13 cellular contexts compared by ENCODE assay signal in genomic region chr6:11011787-11012234, GRCh38. TPM values are rescaled to one million over a fixed set of nuclear protein-coding genes. Genes with fewer than 3 reads are reported as not detected.
DNase-seq lines count a peak whose midpoint lies in the region; ATAC-seq, FAIRE-seq and TF ChIP-seq lines count a peak whose summit lies in the region.
"Had no signal": no experiment of that assay in that cellular context is flagged by ENCODE, and none has a peak within 500 bp of the region (broad histone marks: within the 10 kb centered on the region; RNA-seq: fewer than 3 reads in every experiment).

No MANE protein-coding gene starts in this region.

- H3K4me3 ChIP-seq in Caco-2 (ENCODE audit: low read depth, low read length) = no peak overlapping the region
- no peak overlapping the region for H3K4me3 ChIP-seq in H1 (ENCODE audit: extremely low read depth in 1 of 4, insufficient read depth in 2 of 4, low read depth in 3 of 4, low read length in 4 of 4)
- no peak overlapping the region for H3K4me3 ChIP-seq in lung
- H3K4me3 ChIP-seq: BLaER1 had no signal

- H4K91ac ChIP-seq in H1 (replicated peaks; ENCODE audit: insufficient read length, low read length) = no peak overlapping the region

- no peak overlapping the region for H3K23ac ChIP-seq in H1 (ENCODE audit: insufficient read length)

- no peak overlapping the region for H3K27ac ChIP-seq in H1 (ENCODE audit: low read depth, low read length)
- no peak overlapping the region for H3K27ac ChIP-seq in lung (ENCODE audit: low read depth in 1 of 2, low read length in 1 of 2)
- H3K27ac ChIP-seq: BLaER1 had no signal

- no peak overlapping the region for H2BK12ac ChIP-seq in H1 (ENCODE audit: low read depth, low read length)

- H3K9me3 Mint-ChIP-seq in Caco-2 (ENCODE audit: unreplicated experiment) = no peaks in the 10 kb centered on the region
- H3K9me3 Mint-ChIP-seq: stimulated activated memory B cell treated with anti-CD40 and anti-IgM and Interleukin-4, amounts not matched to agents 10 μg/mL and 1 μg/mL and 100 μg/mL, for 72 hours had no signal

- no peak overlapping the region for H2BK5ac ChIP-seq in H1 (ENCODE audit: low read depth, low read length)

- H3K14ac ChIP-seq in H1 (ENCODE audit: insufficient read length) = no peak overlapping the region

- no peak overlapping the region for H2AK5ac ChIP-seq in H1 (ENCODE audit: low read depth, low read length)

- no peaks in the 10 kb centered on the region for H3K36me3 Mint-ChIP-seq in Caco-2 (ENCODE audit: insufficient read depth, unreplicated experiment)
- H3K36me3 Mint-ChIP-seq: stimulated activated memory B cell treated with anti-CD40 and anti-IgM and Interleukin-4, amounts not matched to agents 10 μg/mL and 1 μg/mL and 100 μg/mL, for 72 hours had no signal

- no peak overlapping the region for H3K4ac ChIP-seq in H1 (replicated peaks; ENCODE audit: insufficient read length, low read depth, low read length)

- H2BK120ac ChIP-seq in H1 (replicated peaks; ENCODE audit: low read depth, low read length) = no peak overlapping the region

- H3K27me3 ChIP-seq in Caco-2 (replicated peaks; ENCODE audit: control insufficient read depth, insufficient read depth, low read length) (no peaks in the 10 kb centered on the region), H1 (replicated peaks in 1 of 4; ENCODE audit: control insufficient read depth in 3 of 4, extremely low read depth in 1 of 4, insufficient read depth in 3 of 4, low read length in 3 of 4) (no peaks in the 10 kb centered on the region), lung (ENCODE audit: control insufficient read depth, insufficient read depth) (no peaks in the 10 kb centered on the region)
- H3K27me3 ChIP-seq: BLaER1 had no signal

- H4K8ac ChIP-seq in H1 (ENCODE audit: extremely low read depth, insufficient read depth, low read length) = no peak overlapping the region

- H3K36me3 ChIP-seq in Caco-2 (ENCODE audit: control insufficient read depth, insufficient read depth, low read length) (peaks cover 1% of the 10 kb centered on the region; the same call in 1 of the 2 replicates), H1 (ENCODE audit: control insufficient read depth in 2 of 4, insufficient read depth in 4 of 4, low read length in 3 of 4) (no peaks in the 10 kb centered on the region), lung (ENCODE audit: control insufficient read depth in 2 of 2, insufficient read depth in 2 of 2, low read length in 2 of 2) (no peaks in the 10 kb centered on the region)

- TF ChIP-seq POLR2A in H1 (IDR thresholded peaks at IDR 0.05; ENCODE audit: control extremely low read depth in 1 of 2, low read depth in 2 of 2, low read length in 2 of 2) = no peak

- H2BK15ac ChIP-seq in H1 (ENCODE audit: low read length) = no peak overlapping the region

- H3K4me3 Mint-ChIP-seq in Caco-2 (ENCODE audit: unreplicated experiment) = peak overlapping the region; percentile 51
- H3K4me3 Mint-ChIP-seq: stimulated activated memory B cell treated with anti-CD40 and anti-IgM and Interleukin-4, amounts not matched to agents 10 μg/mL and 1 μg/mL and 100 μg/mL, for 72 hours had no signal

- CTCF ChIA-PET in Caco-2 (lab: Charles Lee) = interaction anchor here (0.8 to 2.2 kb wide), 6 partner anchors 27 to 82 kb away, joined by 3 to 16 read pairs (median 6); partner anchors contain the start of gene SMIM13
- CTCF ChIA-PET in H1 (lab: Charles Lee; ENCODE audit: partially characterized antibody) = interaction anchor here (0.7 to 1.8 kb wide), 14 partner anchors 10 to 79 kb away, joined by 3 to 25 read pairs (median 4); no protein-coding TSS in a partner anchor

- TF ChIP-seq CTCF in Caco-2 (IDR thresholded peaks at IDR 0.05; ENCODE audit: insufficient read depth in 1 of 2, low read depth in 1 of 2, low read length in 1 of 2, severe bottlenecking in 1 of 2, unreplicated experiment in 1 of 2) = peak in 1 of 2 experiments; percentile 47
- peak in 2 of 3 experiments; percentile 17 to 41; a peak in 3 of 4 replicates for TF ChIP-seq CTCF in H1 (IDR thresholded peaks at IDR 0.05; ENCODE audit: control extremely low read depth in 1 of 3, insufficient read depth in 1 of 3, low read depth in 1 of 3, low read length in 3 of 3)
- no peak for TF ChIP-seq CTCF in lung (IDR thresholded peaks at IDR 0.05; ENCODE audit: control extremely low read depth, extremely low read depth)

- POLR2A ChIA-PET in Caco-2 (lab: Charles Lee) (no interaction called here), H1 (lab: Charles Lee; ENCODE audit: partially characterized antibody) (no interaction called here)

- DNase-seq in Caco-2 = peak; percentile 72 to 73
- peak; percentile 56 for DNase-seq in HT1080 (ENCODE audit: low read depth)
- no peak for DNase-seq in H1 (ENCODE audit: low read depth in 1 of 2, low spot score in 2 of 2)
- DNase-seq in lung (ENCODE audit: low spot score) = no peak
- DNase-seq in NCI-H1436 treated with DMSO at 0.1 percent for 48 hours (lab: John Stamatoyannopoulos, UW) = no peak
- no peak for DNase-seq in NCI-H1436 (lab: John Stamatoyannopoulos, UW)
- no peak for DNase-seq in stimulated activated CD4-positive, alpha-beta T cell treated with anti-CD3 and anti-CD28 coated beads, Interleukin-4, amount 100 ng/mL, for 24 hours
- DNase-seq: NCI-H1105; NCI-H524 treated with DMSO at 0.1 percent for 48 hours; stimulated activated CD4-positive, alpha-beta T cell treated with anti-CD3 and anti-CD28 coated beads, Interleukin-2, amount 100 ng/mL, for 24 hours had no signal

- H3K79me2 ChIP-seq in H1 (ENCODE audit: control insufficient read depth in 1 of 2, insufficient read depth in 2 of 2, low read length in 2 of 2) = no peaks in the 10 kb centered on the region

- no peak overlapping the region for H3K27ac Mint-ChIP-seq in Caco-2 (ENCODE audit: unreplicated experiment)
- H3K27ac Mint-ChIP-seq: stimulated activated memory B cell treated with anti-CD40 and anti-IgM and Interleukin-4, amounts not matched to agents 10 μg/mL and 1 μg/mL and 100 μg/mL, for 72 hours had no signal

- 65% methylated on average over 8 of the region's 8 CpGs; no CpG with 5 or more reads in 1 of the 2 experiments for WGBS in H1 (ENCODE audit: extremely low coverage in 1 of 2, insufficient coverage in 1 of 2, insufficient read length in 1 of 2, insufficient replicate concordance in 2 of 2, low coverage in 1 of 2, low lambda C conversion rate in 2 of 2, missing lambda C conversion rate in 1 of 2), 2 experiments
- 47 to 59% methylated on average over 8 of the region's 8 CpGs for WGBS in lung, 2 donors

- H3K4me1 ChIP-seq in Caco-2 = peaks cover 58% of the 10 kb centered on the region
- H3K4me1 ChIP-seq in H1 (replicated peaks in 1 of 4; ENCODE audit: control insufficient read depth in 3 of 4, insufficient read depth in 4 of 4, low read length in 3 of 4) = peaks cover 0 to 11% (median 0%) of the 10 kb centered on the region in 4 experiments; a peak in 4 of 7 replicates
- peaks cover 0 to 1% of the 10 kb centered on the region in 2 donors for H3K4me1 ChIP-seq in lung (ENCODE audit: control insufficient read depth in 2 of 2, insufficient read depth in 2 of 2, low read length in 2 of 2)

- no peak overlapping the region for H2AFZ ChIP-seq in H1 (ENCODE audit: low read length)

- H4K20me1 ChIP-seq in H1 (replicated peaks in 1 of 2; ENCODE audit: control insufficient read depth in 1 of 2, insufficient read depth in 2 of 2, low read length in 2 of 2) = no peaks in the 10 kb centered on the region

- H3K4me2 ChIP-seq in H1 (ENCODE audit: insufficient read depth in 1 of 2, low read depth in 2 of 2, low read length in 2 of 2) = no peak overlapping the region

- no peaks in the 10 kb centered on the region for H3K23me2 ChIP-seq in H1 (ENCODE audit: low read depth, low read length)

- no peak overlapping the region for H3K18ac ChIP-seq in H1 (ENCODE audit: extremely low read depth, low read length)

- no peaks in the 10 kb centered on the region for H3K27me3 Mint-ChIP-seq in Caco-2 (ENCODE audit: insufficient read depth, unreplicated experiment)

- H3K9me3 ChIP-seq in Caco-2 (no peaks in the 10 kb centered on the region), H1 (ENCODE audit: insufficient read depth in 2 of 2, low read depth in 1 of 2, low read length in 1 of 2) (no peaks in the 10 kb centered on the region), lung (ENCODE audit: control insufficient read depth in 2 of 2, insufficient read depth in 1 of 2, low read length in 1 of 2) (no peaks in the 10 kb centered on the region)
- H3K9me3 ChIP-seq: BLaER1 had no signal

- no peak overlapping the region for H3K56ac ChIP-seq in H1 (replicated peaks; ENCODE audit: insufficient read length, low read depth, low read length)

- no peak overlapping the region for H3K9ac ChIP-seq in H1 (replicated peaks in 1 of 4; ENCODE audit: extremely low read depth in 1 of 4, low read depth in 3 of 4, low read length in 3 of 4)
- H3K9ac ChIP-seq: BLaER1 had no signal

- no peak overlapping the region for H4K5ac ChIP-seq in H1 (ENCODE audit: insufficient read length, low read depth, low read length)

- intact Hi-C loops in Caco-2 (cut with micrococcal nuclease; ENCODE audit: unreplicated experiment) = loop anchor here (1.0 kb wide), 3 partner anchors 55 to 100 kb away; no protein-coding TSS in a partner anchor

- no TSS peak for BruUV-seq in Caco-2 (replicated peaks; lab: Mats Ljungman, UMichigan)

- H3K4me1 Mint-ChIP-seq in Caco-2 (ENCODE audit: low read depth, unreplicated experiment) = peaks cover 53% of the 10 kb centered on the region
- H3K4me1 Mint-ChIP-seq: stimulated activated memory B cell treated with anti-CD40 and anti-IgM and Interleukin-4, amounts not matched to agents 10 μg/mL and 1 μg/mL and 100 μg/mL, for 72 hours had no signal

- peak in 1 of 2 experiments; percentile 47; a peak in 2 of 4 replicates for TF ChIP-seq RAD21 in H1 (IDR thresholded peaks at IDR 0.05 in 1 of 2, conservative IDR thresholded peaks at IDR 0.05 in 1 of 2; ENCODE audit: low read depth in 2 of 2, low read length in 2 of 2)

- H3K79me1 ChIP-seq in H1 (ENCODE audit: low read depth, low read length) = no peaks in the 10 kb centered on the region

- TF ChIP-seq EP300 in H1 (IDR thresholded peaks at IDR 0.05; ENCODE audit: borderline replicate concordance in 1 of 2, low read depth in 2 of 2, low read length in 2 of 2) = no peak

- ATAC-seq in lung (ENCODE audit: insufficient read depth, low FRiP score) = peak; percentile 19
- ATAC-seq in GM19328 (IDR thresholded peaks at IDR 0.05; ENCODE audit: unreplicated experiment) = no peak
- ATAC-seq: stimulated activated memory B cell treated with anti-CD40 and anti-IgM and Interleukin-4, amounts not matched to agents 10 μg/mL and 1 μg/mL and 100 μg/mL, for 72 hours had no signal

- FAIRE-seq in H1 (lab: Jason Lieb, UNC) = no peak

- no peak overlapping the region for H2BK20ac ChIP-seq in H1 (ENCODE audit: low read length)

RNA-seq across cellular contexts. Expression of gene ELOVL2, which starts 32.3 kb away (rescaled TPM):
- not detected in 2 replicates for total RNA-seq in Caco-2 (2022)
- 2.3 and 3.3 TPM in 2 replicates for total RNA-seq in HT1080 (2014; rRNA removed; shearing (Covaris generic))
- polyA plus RNA-seq in HT1080 (2015; cell fraction: cytosol; rRNA removed) = 1.8 and 2.0 TPM in 2 replicates
- 0.60 and 0.77 TPM in 2 replicates for polyA plus RNA-seq in HT1080 (2015; cell fraction: nucleus; rRNA removed)
- 0.69 and 0.89 TPM in 2 replicates for total RNA-seq in H1 (2021; fragmentation: NEBNext Ultra II Directional; extraction: Animal tissue kit (Norgen Biotek cat#: 25700))
- 0.24 and 0.42 TPM in 2 replicates for polyA plus RNA-seq in H1 (2011; rRNA removed)
- polyA plus RNA-seq in H1 (2011; cell fraction: cytosol; rRNA removed) = 0.59 TPM
- polyA plus RNA-seq in H1 (2011; cell fraction: nucleus; rRNA removed) = 0.26 TPM
- 0.34 to 0.51 TPM (median 0.45 TPM) in 4 replicates for polyA plus RNA-seq in H1 (2012, experiment 1 of 2)
- 0.05 TPM for polyA plus RNA-seq in H1 (2012, experiment 2 of 2)
- polyA plus RNA-seq in H1 (2013, experiment 1 of 2) = 1.9 TPM
- 2.2 TPM for polyA plus RNA-seq in H1 (2013, experiment 2 of 2)
- polyA minus RNA-seq in H1 (2011; rRNA and poly(A)+ RNA removed) = 0.51 and 0.79 TPM in 2 replicates
- polyA minus RNA-seq in H1 (2011; cell fraction: cytosol; rRNA and poly(A)+ RNA removed) = 0.29 TPM
- polyA minus RNA-seq in H1 (2011; cell fraction: nucleus; rRNA and poly(A)+ RNA removed) = 0.20 TPM
- 1 to 10 TPM in 1 of 2 donors, under 1 TPM in 1; 0.31 to 2.8 TPM for total RNA-seq in lung
- polyA plus RNA-seq in lung = under 1 TPM; 0.16 to 0.18 TPM

Comparison
In these comparisons a context has a peak if more than half of its experiments do, and no peak if none do; other contexts are left out.
1. DNase-seq: peak in Caco-2 (2 of 2) and HT1080 (single experiment); none in H1 (0 of 2), lung (single experiment), NCI-H1436 treated with DMSO at 0.1 percent for 48 hours (single experiment), NCI-H1436 (single experiment) and stimulated activated CD4-positive, alpha-beta T cell treated with anti-CD3 and anti-CD28 coated beads, Interleukin-4, amount 100 ng/mL, for 24 hours (single experiment).